In genomic region chr11:292211-293121, GRCh38 we compare ENCODE assay signal across 22 cellular contexts. TPM values are rescaled to one million over a fixed set of nuclear protein-coding genes. Genes with fewer than 3 reads are reported as not detected.
DNase-seq lines count a peak whose midpoint lies in the region; ATAC-seq lines count a peak whose summit lies in the region.
"Had no signal": no experiment of that assay in that cellular context is flagged by ENCODE, and none has a peak within 500 bp of the region (broad histone marks: within the 10 kb centered on the region; RNA-seq: fewer than 3 reads in every experiment).

No MANE protein-coding gene starts in this region.

- H3K9me3 ChIP-seq in naive thymus-derived CD4-positive, alpha-beta T cell (ENCODE audit: control insufficient read depth in 2 of 3, low read length in 3 of 3) = no peaks in the 10 kb centered on the region
- H3K9me3 ChIP-seq: esophagus muscularis mucosa, SJCRH30, tibial nerve had no signal

- no peak overlapping the region for H3K4me3 ChIP-seq in naive thymus-derived CD4-positive, alpha-beta T cell (ENCODE audit: low read length)
- H3K4me3 ChIP-seq: dorsolateral prefrontal cortex, esophagus muscularis mucosa, SJCRH30, skin epidermis, tibial nerve had no signal

- intact Hi-C loops in naive thymus-derived CD4-positive, alpha-beta T cell (cut with micrococcal nuclease) = no loop called here

- peak overlapping the region; percentile 95 for H3K27ac Mint-ChIP-seq in activated naive CD8-positive, alpha-beta T cell treated with anti-CD3 and anti-CD28 coated beads, Interleukin-2, amount 10 ng/mL, durations not matched to agents 7 days and 5 days
- H3K27ac Mint-ChIP-seq in naive thymus-derived CD4-positive, alpha-beta T cell = peak overlapping the region in 2 of 9 donors; percentile 42 to 43
- H3K27ac Mint-ChIP-seq: HFFc6; stimulated activated effector memory CD8-positive, alpha-beta T cell treated with anti-CD3 and anti-CD28 coated beads, Interleukin-12 subunit alpha, Interleukin-12 subunit beta, amount 100 ng/mL, for 72 hours had no signal

- POLR2A ChIA-PET in activated naive CD8-positive, alpha-beta T cell treated with anti-CD3 and anti-CD28 coated beads, Interleukin-2, amount 10 ng/mL, durations not matched to agents 7 days and 5 days (lab: Charles Lee) = interaction anchor here (0.7 to 16.3 kb wide), 8 partner anchors 9 to 85 kb away, joined by 3 to 336 read pairs (median 5); partner anchors contain the start of genes BET1L, IFITM2, NLRP6 and RIC8A
- POLR2A ChIA-PET in naive thymus-derived CD4-positive, alpha-beta T cell (lab: Charles Lee) = interaction anchor here (1.0 to 15.1 kb wide), 2 partner anchors 16 to 24 kb away, joined by 6 to 192 read pairs; partner anchors contain the start of gene NLRP6

- peaks cover 18% of the 10 kb centered on the region in 2 donors for H3K4me1 ChIP-seq in naive thymus-derived CD4-positive, alpha-beta T cell (ENCODE audit: control insufficient read depth in 2 of 2, insufficient read depth in 2 of 2, low read length in 2 of 2)
- H3K4me1 ChIP-seq: SJCRH30 had no signal

- no peaks in the 10 kb centered on the region for H3K9me3 Mint-ChIP-seq in activated naive CD8-positive, alpha-beta T cell treated with anti-CD3 and anti-CD28 coated beads, Interleukin-2, amount 10 ng/mL, durations not matched to agents 7 days and 5 days
- H3K9me3 Mint-ChIP-seq in naive thymus-derived CD4-positive, alpha-beta T cell = peaks cover 0 to 4% (median 0%) of the 10 kb centered on the region in 11 donors
- H3K9me3 Mint-ChIP-seq: activated T-helper 1 cell treated with anti-CD3 and anti-CD28 coated beads, Interleukin-12 subunit alpha, Interleukin-12 subunit beta, Interleukin-2, Interleukin-4 antibody, amounts not matched to agents 30 ng/mL and 10 ng/mL and 1 ng/mL, durations not matched to agents 14 hours and 24 hours and 36 hours; HFFc6; stimulated activated effector memory CD8-positive, alpha-beta T cell treated with anti-CD3 and anti-CD28 coated beads, Interleukin-12 subunit alpha, Interleukin-12 subunit beta, amount 100 ng/mL, for 72 hours had no signal

- no peak for ATAC-seq in activated naive CD8-positive, alpha-beta T cell treated with anti-CD3 and anti-CD28 coated beads, Interleukin-2, amount 10 ng/mL, durations not matched to agents 7 days and 5 days (ENCODE audit: low read depth)
- ATAC-seq in naive thymus-derived CD4-positive, alpha-beta T cell = no peak
- ATAC-seq: stimulated activated effector memory CD8-positive, alpha-beta T cell treated with anti-CD3 and anti-CD28 coated beads, Interleukin-12 subunit alpha, Interleukin-12 subunit beta, amount 100 ng/mL, for 72 hours had no signal

- H3K36me3 Mint-ChIP-seq in activated naive CD8-positive, alpha-beta T cell treated with anti-CD3 and anti-CD28 coated beads, Interleukin-2, amount 10 ng/mL, durations not matched to agents 7 days and 5 days = peaks cover 36% of the 10 kb centered on the region
- peaks cover 0 to 15% (median 0%) of the 10 kb centered on the region in 5 donors for H3K36me3 Mint-ChIP-seq in naive thymus-derived CD4-positive, alpha-beta T cell

- no peaks in the 10 kb centered on the region for H3K27me3 Mint-ChIP-seq in activated naive CD8-positive, alpha-beta T cell treated with anti-CD3 and anti-CD28 coated beads, Interleukin-2, amount 10 ng/mL, durations not matched to agents 7 days and 5 days
- H3K27me3 Mint-ChIP-seq in naive thymus-derived CD4-positive, alpha-beta T cell = peaks cover 0 to 7% (median 0%) of the 10 kb centered on the region in 5 donors

- DNase-seq in activated CD4-positive, alpha-beta T cell treated with anti-CD3 and anti-CD28 coated beads for 1 hour = peak; percentile 16
- no peak for DNase-seq in activated CD4-positive, alpha-beta T cell treated with anti-CD3 and anti-CD28 coated beads, Interleukin-2, amount 50 U/mL, for 48 hours
- peak; percentile 44 for DNase-seq in activated naive CD8-positive, alpha-beta T cell treated with anti-CD3 and anti-CD28 coated beads, Interleukin-2, amount 10 ng/mL, durations not matched to agents 7 days and 5 days
- no peak for DNase-seq in naive thymus-derived CD4-positive, alpha-beta T cell
- no peak for DNase-seq in NCI-H187 treated with DMSO at 0.1 percent for 48 hours (lab: John Stamatoyannopoulos, UW)
- no peak for DNase-seq in dedifferentiated amniotic fluid mesenchymal stem cell (ENCODE audit: extremely low spot score)
- DNase-seq: activated CD4-positive, alpha-beta T cell treated with anti-CD3 and anti-CD28 coated beads for 4 hours; DMS79; HFFc6; MV-4-11; NCI-H526 treated with DMSO at 0.1 percent for 48 hours; SJCRH30; T-helper 9 cell had no signal

- peaks cover 35% of the 10 kb centered on the region for H3K4me1 Mint-ChIP-seq in activated naive CD8-positive, alpha-beta T cell treated with anti-CD3 and anti-CD28 coated beads, Interleukin-2, amount 10 ng/mL, durations not matched to agents 7 days and 5 days
- peaks cover 11 to 34% (median 26%) of the 10 kb centered on the region in 7 donors for H3K4me1 Mint-ChIP-seq in naive thymus-derived CD4-positive, alpha-beta T cell

- peaks cover 0 to 53% (median 8%) of the 10 kb centered on the region in 3 experiments for H3K36me3 ChIP-seq in naive thymus-derived CD4-positive, alpha-beta T cell (ENCODE audit: control insufficient read depth in 2 of 3, insufficient read depth in 3 of 3, low read length in 3 of 3)
- H3K36me3 ChIP-seq: SJCRH30 had no signal

- peak overlapping the region; percentile 23 for H3K27ac ChIP-seq in naive thymus-derived CD4-positive, alpha-beta T cell (ENCODE audit: low read depth, low read length)
- H3K27ac ChIP-seq: 22Rv1, C4-2B, dorsolateral prefrontal cortex, esophagus muscularis mucosa, SJCRH30, skin epidermis, tibial nerve had no signal

- H3K27me3 ChIP-seq in naive thymus-derived CD4-positive, alpha-beta T cell (ENCODE audit: control insufficient read depth in 2 of 2, insufficient read depth in 2 of 2, low read length in 2 of 2) = no peaks in the 10 kb centered on the region
- H3K27me3 ChIP-seq: tibial nerve had no signal

- CTCF ChIA-PET in naive thymus-derived CD4-positive, alpha-beta T cell (lab: Charles Lee) = no interaction called here

- H3K4me3 Mint-ChIP-seq in activated naive CD8-positive, alpha-beta T cell treated with anti-CD3 and anti-CD28 coated beads, Interleukin-2, amount 10 ng/mL, durations not matched to agents 7 days and 5 days = peak overlapping the region; percentile 93
- H3K4me3 Mint-ChIP-seq in naive thymus-derived CD4-positive, alpha-beta T cell = no peak overlapping the region
- H3K4me3 Mint-ChIP-seq: HFFc6; stimulated activated effector memory CD8-positive, alpha-beta T cell treated with anti-CD3 and anti-CD28 coated beads, Interleukin-12 subunit alpha, Interleukin-12 subunit beta, amount 100 ng/mL, for 72 hours had no signal

RNA-seq across cellular contexts. Expression of gene PGGHG, which starts 3.5 kb away (rescaled TPM):
- 100 to 1,000 TPM; 641 to 664 TPM for total RNA-seq in activated naive CD8-positive, alpha-beta T cell treated with anti-CD3 and anti-CD28 coated beads, Interleukin-2, amount 10 ng/mL, durations not matched to agents 7 days and 5 days
- 100 to 1,000 TPM; 325 to 656 (median 348) TPM for total RNA-seq in naive thymus-derived CD4-positive, alpha-beta T cell
- 10 to 100 TPM in 1 of 2 donors, 1 to 10 TPM in 1; 5.1 to 11.7 TPM for polyA plus RNA-seq in naive thymus-derived CD4-positive, alpha-beta T cell

RNA-seq across cellular contexts. Expression of gene IFITM5, which starts 6.9 kb away (rescaled TPM):
- not detected for total RNA-seq in activated naive CD8-positive, alpha-beta T cell treated with anti-CD3 and anti-CD28 coated beads, Interleukin-2, amount 10 ng/mL, durations not matched to agents 7 days and 5 days
- not detected for total RNA-seq in naive thymus-derived CD4-positive, alpha-beta T cell
- not detected for polyA plus RNA-seq in naive thymus-derived CD4-positive, alpha-beta T cell
- total RNA-seq: activated T-helper 1 cell treated with anti-CD3 and anti-CD28 coated beads, Interleukin-12 subunit alpha, Interleukin-12 subunit beta, Interleukin-2, Interleukin-4 antibody, amounts not matched to agents 30 ng/mL and 10 ng/mL and 1 ng/mL, durations not matched to agents 14 hours and 24 hours and 36 hours; esophagus muscularis mucosa; HFFc6; OCI-LY7; SJCRH30; tibial nerve had no signal

RNA-seq across cellular contexts. Expression of gene NLRP6, which starts 14.3 kb away (rescaled TPM):
- 10 to 100 TPM; 32.1 to 34.0 TPM for total RNA-seq in activated naive CD8-positive, alpha-beta T cell treated with anti-CD3 and anti-CD28 coated beads, Interleukin-2, amount 10 ng/mL, durations not matched to agents 7 days and 5 days
- total RNA-seq in naive thymus-derived CD4-positive, alpha-beta T cell = 10 to 100 TPM in 3 of 5 experiments, 1 to 10 TPM in 2; 5.4 to 24.7 (median 13.8) TPM
- polyA plus RNA-seq in naive thymus-derived CD4-positive, alpha-beta T cell = 10 to 100 TPM in 1 of 2 donors, 1 to 10 TPM in 1; 8.5 to 20.4 TPM
- total RNA-seq: HFFc6, SJCRH30 had no signal

RNA-seq across cellular contexts. Expression of gene IFITM2, which starts 15.2 kb away (rescaled TPM):
- total RNA-seq in activated naive CD8-positive, alpha-beta T cell treated with anti-CD3 and anti-CD28 coated beads, Interleukin-2, amount 10 ng/mL, durations not matched to agents 7 days and 5 days = 1,000 to 10,000 TPM; 1,890 to 1,949 TPM
- 1,000 to 10,000 TPM in 1 of 5 experiments, 100 to 1,000 TPM in 4; 143 to 1,924 (median 528) TPM for total RNA-seq in naive thymus-derived CD4-positive, alpha-beta T cell
- polyA plus RNA-seq in naive thymus-derived CD4-positive, alpha-beta T cell = 1,000 to 10,000 TPM; 2,860 to 3,315 TPM

RNA-seq across cellular contexts. Expression of gene IFITM1, which starts 21.4 kb away (rescaled TPM):
- 1,000 to 10,000 TPM; 1,182 to 1,374 TPM for total RNA-seq in activated naive CD8-positive, alpha-beta T cell treated with anti-CD3 and anti-CD28 coated beads, Interleukin-2, amount 10 ng/mL, durations not matched to agents 7 days and 5 days
- total RNA-seq in naive thymus-derived CD4-positive, alpha-beta T cell = 100 to 1,000 TPM in 4 of 5 experiments, 10 to 100 TPM in 1; 97.4 to 985 (median 241) TPM
- polyA plus RNA-seq in naive thymus-derived CD4-positive, alpha-beta T cell = 1,000 to 10,000 TPM; 1,878 to 2,355 TPM

Comparison
In these comparisons a context has a peak if more than half of its experiments do, and no peak if none do; other contexts are left out.
1. DNase-seq: peak in activated CD4-positive, alpha-beta T cell treated with anti-CD3 and anti-CD28 coated beads for 1 hour (single experiment) and activated naive CD8-positive, alpha-beta T cell treated with anti-CD3 and anti-CD28 coated beads, Interleukin-2, amount 10 ng/mL, durations not matched to agents 7 days and 5 days (single experiment); none in activated CD4-positive, alpha-beta T cell treated with anti-CD3 and anti-CD28 coated beads, Interleukin-2, amount 50 U/mL, for 48 hours (0 of 2), naive thymus-derived CD4-positive, alpha-beta T cell (0 of 9), NCI-H187 treated with DMSO at 0.1 percent for 48 hours (single experiment) and dedifferentiated amniotic fluid mesenchymal stem cell (single experiment).